ENCODE assay signal across 28 cellular contexts in the genomic region with DNA sequence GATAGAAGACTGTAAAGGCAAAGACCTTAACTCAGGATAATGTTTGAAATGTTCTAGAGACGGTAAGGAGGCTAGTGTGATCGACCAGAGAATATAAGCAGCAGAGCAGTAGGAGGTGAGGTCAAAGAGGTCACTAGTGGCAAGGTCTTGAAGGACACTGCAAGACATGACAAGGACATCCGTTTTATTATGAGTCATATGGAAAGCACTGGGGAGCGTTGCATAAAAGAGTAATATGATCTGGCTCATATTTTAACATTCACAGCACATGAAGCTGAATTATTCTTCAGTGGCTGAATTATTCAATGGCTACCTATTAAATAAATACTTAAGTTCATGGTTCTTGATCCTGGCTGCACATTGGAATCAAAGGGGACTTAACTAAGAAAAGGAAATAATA.
DNase-seq lines count a peak whose midpoint lies in the region; ATAC-seq, FAIRE-seq and TF ChIP-seq lines count a peak whose summit lies in the region.
"Had no signal": no experiment of that assay in that cellular context is flagged by ENCODE, and none has a peak within 500 bp of the region (broad histone marks: within the 10 kb centered on the region; RNA-seq: fewer than 3 reads in every experiment).

No MANE protein-coding gene starts in this region.

- no peak for TF ChIP-seq CTCF in bronchial epithelial cell (IDR thresholded peaks at IDR 0.05; ENCODE audit: insufficient read depth, low read length, severe bottlenecking)
- TF ChIP-seq CTCF in suprapubic skin (IDR thresholded peaks at IDR 0.05) = no peak

- no peaks in the 10 kb centered on the region for H3K4me1 ChIP-seq in suprapubic skin
- H3K4me1 ChIP-seq: parathyroid adenoma, spleen had no signal

- H3K27ac ChIP-seq in suprapubic skin = no peak overlapping the region
- H3K27ac ChIP-seq: C4-2B, neural progenitor cell, parathyroid adenoma, spleen, WERI-Rb-1 had no signal

- DNase-seq in HT1080 (ENCODE audit: low read depth) (peak; percentile 57), RPMI7951 (ENCODE audit: low read depth) (peak; percentile 44), bronchial epithelial cell (ENCODE audit: low read depth) (peak; percentile 71), myocyte (ENCODE audit: low read depth) (peak; percentile 44), suprapubic skin (ENCODE audit: low spot score in 2 of 2) (no peak)
- DNase-seq: activated CD4-positive, alpha-beta T cell treated with anti-CD3 and anti-CD28 coated beads for 48 hours; activated CD8-positive, alpha-beta memory T cell treated with anti-CD3 and anti-CD28 coated beads for 24 hours; activated effector memory CD4-positive, alpha-beta T cell treated with anti-CD3 and anti-CD28 coated beads, Interleukin-2, amount 50 U/mL, for 16 hours; activated naive CD8-positive, alpha-beta T cell treated with anti-CD3 and anti-CD28 coated beads, Interleukin-2, amount 10 ng/mL, durations not matched to agents 7 days and 5 days; DMS79; effector memory CD4-positive, alpha-beta T cell; erythroblast; hippocampal formation; Kasumi-1; NCI-H187 treated with DMSO at 0.1 percent for 48 hours; NCI-H446; NCI-H82; spleen; WERI-Rb-1 had no signal

- 85% methylated on average over 4 of the region's 4 CpGs for WGBS in suprapubic skin

- ATAC-seq in GM18861 (IDR thresholded peaks at IDR 0.05; ENCODE audit: unreplicated experiment) = no peak
- no peak for ATAC-seq in GM19324 (IDR thresholded peaks at IDR 0.05; ENCODE audit: low FRiP score, unreplicated experiment)
- ATAC-seq: left lobe of liver; stimulated activated effector memory CD8-positive, alpha-beta T cell treated with anti-CD3 and anti-CD28 coated beads, Interleukin-12 subunit alpha, Interleukin-12 subunit beta, amount 100 ng/mL, for 72 hours had no signal

- H3K9me3 ChIP-seq in suprapubic skin = peaks cover 9% of the 10 kb centered on the region

- no peak for TF ChIP-seq EP300 in suprapubic skin (IDR thresholded peaks at IDR 0.05)

- no peak for TF ChIP-seq POLR2A in suprapubic skin (IDR thresholded peaks at IDR 0.05)

- H3K4me3 ChIP-seq in bronchial epithelial cell (ENCODE audit: low read depth, low read length) (no peak overlapping the region), suprapubic skin (no peak overlapping the region)
- H3K4me3 ChIP-seq: neural progenitor cell, spleen had no signal

- no peaks in the 10 kb centered on the region for H3K27me3 ChIP-seq in bronchial epithelial cell (ENCODE audit: control insufficient read depth, insufficient read depth, low read length)
- H3K27me3 ChIP-seq in suprapubic skin = no peaks in the 10 kb centered on the region
- H3K27me3 ChIP-seq: neural progenitor cell, spleen had no signal

- FAIRE-seq in bronchial epithelial cell (lab: Jason Lieb, UNC) = no peak
- FAIRE-seq: colon, GM18507 had no signal

- no peaks in the 10 kb centered on the region for H3K36me3 ChIP-seq in bronchial epithelial cell (ENCODE audit: control insufficient read depth, insufficient read depth, low read length)
- H3K36me3 ChIP-seq in suprapubic skin = no peaks in the 10 kb centered on the region
- H3K36me3 ChIP-seq: neural progenitor cell, spleen, WERI-Rb-1 had no signal

Comparison
In these comparisons a context has a peak if more than half of its experiments do, and no peak if none do; other contexts are left out.
1. DNase-seq: peak in HT1080 (single experiment), RPMI7951 (single experiment), bronchial epithelial cell (single experiment) and myocyte (single experiment); none in suprapubic skin (0 of 2).